ENCODE assay signal across 17 cellular contexts in the genomic region with DNA sequence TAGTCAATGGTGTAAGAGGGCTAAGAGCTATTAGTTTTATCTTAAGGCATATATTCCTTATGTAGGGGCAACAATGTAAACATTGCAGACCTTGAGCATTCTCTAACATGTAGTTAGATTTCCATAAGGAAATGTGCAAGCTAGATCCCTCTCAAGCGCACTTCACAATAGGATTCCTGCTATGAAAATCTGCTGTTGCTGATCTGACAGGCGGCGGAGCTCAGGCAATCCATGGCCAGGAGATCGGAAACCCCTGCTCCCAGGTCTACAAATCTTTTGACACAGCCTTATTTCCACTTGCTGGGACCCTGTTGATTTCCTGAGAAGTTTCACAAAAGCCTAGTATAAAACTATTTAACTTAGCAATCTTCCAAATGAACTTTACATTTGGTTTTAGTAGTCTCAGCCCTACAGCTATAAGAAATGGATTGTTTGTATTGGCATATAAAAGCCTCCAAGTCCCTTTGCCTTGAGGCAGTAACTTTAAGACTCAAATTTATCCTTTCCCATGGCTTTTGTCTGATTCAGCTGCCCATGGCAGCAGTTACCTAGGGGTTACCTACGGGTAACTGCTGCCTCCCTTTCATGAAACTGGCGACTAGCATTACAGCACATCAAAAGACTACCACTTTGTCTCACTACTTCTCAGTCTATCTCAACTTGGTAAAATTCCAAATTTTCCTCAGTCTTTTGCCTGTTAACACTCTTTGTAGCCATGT. TPM values are rescaled to one million over a fixed set of nuclear protein-coding genes. Genes with fewer than 3 reads are reported as not detected.
DNase-seq lines count a peak whose midpoint lies in the region; TF ChIP-seq lines count a peak whose summit lies in the region.
"Had no signal": no experiment of that assay in that cellular context is flagged by ENCODE, and none has a peak within 500 bp of the region (broad histone marks: within the 10 kb centered on the region; RNA-seq: fewer than 3 reads in every experiment).

No MANE protein-coding gene starts in this region.

- no peak overlapping the region for H3K18ac ChIP-seq in neuronal stem cell (ENCODE audit: low read length)

- H2BK12ac ChIP-seq in neuronal stem cell (ENCODE audit: low read length), result no peak overlapping the region

- peak overlapping the region; percentile 43 for H4K8ac ChIP-seq in neuronal stem cell (ENCODE audit: low read depth, low read length)

- H3K27me3 Mint-ChIP-seq in activated CD4-positive, alpha-beta memory T cell treated with anti-CD3 and anti-CD28 coated beads for 36 hours, result no peaks in the 10 kb centered on the region
- H3K27me3 Mint-ChIP-seq in activated CD4-positive, alpha-beta memory T cell treated with anti-CD3 and anti-CD28 coated beads, Interleukin-2, amount 10 ng/mL, durations not matched to agents 7 days and 5 days, result no peaks in the 10 kb centered on the region
- H3K27me3 Mint-ChIP-seq in brain, result no peaks in the 10 kb centered on the region

- no peak overlapping the region for H2AK5ac ChIP-seq in neuronal stem cell (ENCODE audit: low read depth, low read length)

- H3K27me3 ChIP-seq in neuronal stem cell (ENCODE audit: control insufficient read depth in 3 of 3, insufficient read depth in 3 of 3, low read depth in 1 of 3, low read length in 3 of 3) (no peaks in the 10 kb centered on the region), stomach (no peaks in the 10 kb centered on the region)
- H3K27me3 ChIP-seq: SJCRH30, tibial nerve had no signal

- H3K4me3 Mint-ChIP-seq in activated CD4-positive, alpha-beta memory T cell treated with anti-CD3 and anti-CD28 coated beads for 36 hours, result no peak overlapping the region
- H3K4me3 Mint-ChIP-seq in activated CD4-positive, alpha-beta memory T cell treated with anti-CD3 and anti-CD28 coated beads, Interleukin-2, amount 10 ng/mL, durations not matched to agents 7 days and 5 days, result no peak overlapping the region
- no peak overlapping the region for H3K4me3 Mint-ChIP-seq in brain

- DNase-seq in activated CD4-positive, alpha-beta memory T cell treated with anti-CD3 and anti-CD28 coated beads for 36 hours, result no peak
- no peak for DNase-seq in activated CD4-positive, alpha-beta memory T cell treated with anti-CD3 and anti-CD28 coated beads, Interleukin-2, amount 10 ng/mL, durations not matched to agents 7 days and 5 days
- DNase-seq in neuronal stem cell (ENCODE audit: low spot score) (no peak), coronary artery (ENCODE audit: low spot score) (no peak), DMS 273 (lab: John Stamatoyannopoulos, UW; ENCODE audit: unreplicated experiment) (no peak), stomach (no peak)
- DNase-seq: activated CD4-positive, alpha-beta T cell treated with anti-CD3 and anti-CD28 coated beads for 1 hour; NCI-H1417 treated with DMSO at 0.1 percent for 48 hours; NCI-H446 treated with DMSO at 0.1 percent for 48 hours; nucleus accumbens; stimulated activated CD4-positive, alpha-beta T cell treated with anti-CD3 and anti-CD28 coated beads, Interleukin-4, amount 100 ng/mL, for 24 hours; T-helper 9 cell had no signal

- H3K23ac ChIP-seq in neuronal stem cell (ENCODE audit: low read depth, low read length, poor library complexity), result no peak overlapping the region

- H3K4me3 ChIP-seq in HEK293 (ENCODE audit: low read depth, low read length), result no peak overlapping the region
- no peak overlapping the region for H3K4me3 ChIP-seq in neuronal stem cell (ENCODE audit: low read length in 2 of 2)
- no peak overlapping the region for H3K4me3 ChIP-seq in coronary artery
- no peak overlapping the region for H3K4me3 ChIP-seq in stomach
- H3K4me3 ChIP-seq: SJCRH30, tibial nerve had no signal

- POLR2A ChIA-PET in activated CD4-positive, alpha-beta memory T cell treated with anti-CD3 and anti-CD28 coated beads for 36 hours (lab: Charles Lee), result interaction anchor here (0.7 to 3.5 kb wide), 4 partner anchors 10 to 22 kb away, joined by 3 to 20 read pairs (median 5); partner anchors contain the start of gene TRA2B
- POLR2A ChIA-PET in activated CD4-positive, alpha-beta memory T cell treated with anti-CD3 and anti-CD28 coated beads, Interleukin-2, amount 10 ng/mL, durations not matched to agents 7 days and 5 days (lab: Charles Lee), result interaction anchor here (0.6 to 11.9 kb wide), 7 partner anchors 8 to 1021 kb away, joined by 3 to 113 read pairs (median 4); partner anchors contain the start of gene TRA2B
- POLR2A ChIA-PET in HEK293 (lab: Yijun Ruan, JAX), result interaction anchor here (1.4 to 1.7 kb wide), 2 partner anchors 12 to 23 kb away, joined by 3 to 6 read pairs; partner anchors contain the start of gene TRA2B

- no peak overlapping the region for H3K14ac ChIP-seq in neuronal stem cell (ENCODE audit: low read length)

- CTCF ChIA-PET in activated CD4-positive, alpha-beta memory T cell treated with anti-CD3 and anti-CD28 coated beads for 36 hours (lab: Charles Lee), result interaction anchor here (1.5 kb wide), 1 partner anchor 255 kb away, joined by 4 read pairs; no protein-coding TSS in a partner anchor
- CTCF ChIA-PET in activated CD4-positive, alpha-beta memory T cell treated with anti-CD3 and anti-CD28 coated beads, Interleukin-2, amount 10 ng/mL, durations not matched to agents 7 days and 5 days (lab: Charles Lee), result interaction anchor here (1.4 kb wide), 1 partner anchor 29 kb away, joined by 7 read pairs; no protein-coding TSS in a partner anchor
- CTCF ChIA-PET in HEK293 (lab: Yijun Ruan, JAX), result interaction anchor here (0.6 kb wide), 1 partner anchor 29 kb away, joined by 4 read pairs; no protein-coding TSS in a partner anchor

- H3K9me3 Mint-ChIP-seq in activated CD4-positive, alpha-beta memory T cell treated with anti-CD3 and anti-CD28 coated beads for 36 hours, result no peaks in the 10 kb centered on the region
- no peaks in the 10 kb centered on the region for H3K9me3 Mint-ChIP-seq in activated CD4-positive, alpha-beta memory T cell treated with anti-CD3 and anti-CD28 coated beads, Interleukin-2, amount 10 ng/mL, durations not matched to agents 7 days and 5 days
- H3K9me3 Mint-ChIP-seq in brain, result peaks cover 0 to 3% (median 0%) of the 10 kb centered on the region in 5 experiments

- no peak overlapping the region for H4K91ac ChIP-seq in neuronal stem cell (ENCODE audit: low read depth, low read length, poor library complexity)

- intact Hi-C loops in activated CD4-positive, alpha-beta memory T cell treated with anti-CD3 and anti-CD28 coated beads for 36 hours (cut with micrococcal nuclease), result no loop called here
- intact Hi-C loops in stomach (cut with DNase I; ENCODE audit: low total_unique reads), result no loop called here

- no peak overlapping the region for H2BK15ac ChIP-seq in neuronal stem cell (ENCODE audit: low read length)

- no CpG with 5 or more reads among the region's 6 CpGs for WGBS in neuronal stem cell (ENCODE audit: extremely low coverage in 2 of 2, insufficient read length in 2 of 2, insufficient replicate concordance in 1 of 2), 2 donors
- WGBS in stomach, 5 donors, result 86 to 97% (median 90%) methylated on average over 6 of the region's 6 CpGs

- H3K27ac ChIP-seq in HEK293 (ENCODE audit: extremely low read depth, low read depth, low read length) (no peak overlapping the region), neuronal stem cell (replicated peaks; ENCODE audit: low read length) (no peak overlapping the region), coronary artery (no peak overlapping the region), stomach (no peak overlapping the region)
- H3K27ac ChIP-seq: epithelial cell of prostate, SJCRH30, tibial nerve had no signal

- no peak for TF ChIP-seq EP300 in stomach (IDR thresholded peaks at IDR 0.05)

- no peak overlapping the region for H3K4ac ChIP-seq in neuronal stem cell (ENCODE audit: low read length)

- H3K4me2 ChIP-seq in neuronal stem cell (ENCODE audit: insufficient read depth, low read length, poor library complexity, severe bottlenecking), result no peak overlapping the region

- H3K4me1 Mint-ChIP-seq in activated CD4-positive, alpha-beta memory T cell treated with anti-CD3 and anti-CD28 coated beads for 36 hours (ENCODE audit: low read depth), result peaks cover 2% of the 10 kb centered on the region
- no peaks in the 10 kb centered on the region for H3K4me1 Mint-ChIP-seq in activated CD4-positive, alpha-beta memory T cell treated with anti-CD3 and anti-CD28 coated beads, Interleukin-2, amount 10 ng/mL, durations not matched to agents 7 days and 5 days
- no peaks in the 10 kb centered on the region for H3K4me1 Mint-ChIP-seq in brain

- H3K4me1 ChIP-seq in HEK293 (ENCODE audit: control insufficient read depth, insufficient read depth, low read length) (no peaks in the 10 kb centered on the region), neuronal stem cell (ENCODE audit: control insufficient read depth in 2 of 2, insufficient read depth in 1 of 2, low read depth in 1 of 2, low read length in 2 of 2) (no peaks in the 10 kb centered on the region), stomach (peaks cover 0 to 6% (median 0%) of the 10 kb centered on the region in 4 donors)
- H3K4me1 ChIP-seq: SJCRH30 had no signal

- H2AFZ ChIP-seq in neuronal stem cell (ENCODE audit: low read length), result no peak overlapping the region

- no peak for TF ChIP-seq POLR2A in stomach (IDR thresholded peaks at IDR 0.05)

- H2BK120ac ChIP-seq in neuronal stem cell (ENCODE audit: low read depth, low read length), result no peak overlapping the region

- H3K9ac ChIP-seq in neuronal stem cell (ENCODE audit: low read depth, low read length, poor library complexity), result no peak overlapping the region

- H3K79me1 ChIP-seq in neuronal stem cell (ENCODE audit: low read depth, low read length), result no peaks in the 10 kb centered on the region

- H3K27ac Mint-ChIP-seq in activated CD4-positive, alpha-beta memory T cell treated with anti-CD3 and anti-CD28 coated beads for 36 hours, result peak overlapping the region; percentile 52
- H3K27ac Mint-ChIP-seq in activated CD4-positive, alpha-beta memory T cell treated with anti-CD3 and anti-CD28 coated beads, Interleukin-2, amount 10 ng/mL, durations not matched to agents 7 days and 5 days, result no peak overlapping the region
- peak overlapping the region in 3 of 5 experiments; percentile 29 to 55 (median 36) for H3K27ac Mint-ChIP-seq in brain

- H3K36me3 ChIP-seq in HEK293 (ENCODE audit: control insufficient read depth in 2 of 2, insufficient read depth in 1 of 2, low read length in 2 of 2) (peaks cover 29 to 73% of the 10 kb centered on the region in 2 experiments), neuronal stem cell (replicated peaks in 1 of 2; ENCODE audit: control insufficient read depth in 2 of 2, insufficient read depth in 2 of 2, low read length in 2 of 2) (peaks cover 22 to 75% of the 10 kb centered on the region in 2 donors), stomach (peaks cover 51 to 77% (median 75%) of the 10 kb centered on the region in 4 donors)

- no peak for TF ChIP-seq CTCF in HEK293 (tag by site-specific recombination; IDR thresholded peaks at IDR 0.05)
- no peak for TF ChIP-seq CTCF in brain (conservative IDR thresholded peaks at IDR 0.05)
- no peak for TF ChIP-seq CTCF in coronary artery (IDR thresholded peaks at IDR 0.05)
- TF ChIP-seq CTCF in stomach (IDR thresholded peaks at IDR 0.05), result no peak

- H3K9me3 ChIP-seq in HEK293 (ENCODE audit: control insufficient read depth, insufficient read depth, low read depth, low read length), result no peaks in the 10 kb centered on the region
- no peaks in the 10 kb centered on the region for H3K9me3 ChIP-seq in neuronal stem cell (replicated peaks in 1 of 2; ENCODE audit: control insufficient read depth in 2 of 2, insufficient read depth in 1 of 2, low read depth in 1 of 2, low read length in 2 of 2)
- no peaks in the 10 kb centered on the region for H3K9me3 ChIP-seq in stomach
- H3K9me3 ChIP-seq: SJCRH30, tibial nerve had no signal

- no peak overlapping the region for H2BK5ac ChIP-seq in neuronal stem cell (ENCODE audit: low read length)

- H3K36me3 Mint-ChIP-seq in activated CD4-positive, alpha-beta memory T cell treated with anti-CD3 and anti-CD28 coated beads for 36 hours, result peaks cover 47% of the 10 kb centered on the region
- H3K36me3 Mint-ChIP-seq in activated CD4-positive, alpha-beta memory T cell treated with anti-CD3 and anti-CD28 coated beads, Interleukin-2, amount 10 ng/mL, durations not matched to agents 7 days and 5 days (ENCODE audit: low read depth), result peaks cover 63% of the 10 kb centered on the region
- H3K36me3 Mint-ChIP-seq in brain, result peaks cover 58% of the 10 kb centered on the region

RNA-seq across cellular contexts. Expression of gene TRA2B, which starts 22.7 kb away (rescaled TPM):
- 100 to 1,000 TPM; 184 to 187 TPM for total RNA-seq in activated CD4-positive, alpha-beta memory T cell treated with anti-CD3 and anti-CD28 coated beads for 36 hours
- 100 to 1,000 TPM; 194 to 195 TPM for total RNA-seq in activated CD4-positive, alpha-beta memory T cell treated with anti-CD3 and anti-CD28 coated beads, Interleukin-2, amount 10 ng/mL, durations not matched to agents 7 days and 5 days
- 96.7 TPM for polyA plus RNA-seq in brain (ENCODE audit: insufficient read depth, low read depth, low replicate concordance)
- polyA plus RNA-seq in neuronal stem cell (2013, experiment 1 of 2), result 305 TPM
- polyA plus RNA-seq in neuronal stem cell (2013, experiment 2 of 2), result 338 TPM
- total RNA-seq in stomach, result 100 to 1,000 TPM in 4 of 5 donors, 10 to 100 TPM in 1; 98.1 to 298 (median 208) TPM
- polyA plus RNA-seq in stomach, result 10 to 100 TPM; 55.8 to 59.6 (median 57.8) TPM
